ENCODE assay signal across 8 cellular contexts in the genomic region with DNA sequence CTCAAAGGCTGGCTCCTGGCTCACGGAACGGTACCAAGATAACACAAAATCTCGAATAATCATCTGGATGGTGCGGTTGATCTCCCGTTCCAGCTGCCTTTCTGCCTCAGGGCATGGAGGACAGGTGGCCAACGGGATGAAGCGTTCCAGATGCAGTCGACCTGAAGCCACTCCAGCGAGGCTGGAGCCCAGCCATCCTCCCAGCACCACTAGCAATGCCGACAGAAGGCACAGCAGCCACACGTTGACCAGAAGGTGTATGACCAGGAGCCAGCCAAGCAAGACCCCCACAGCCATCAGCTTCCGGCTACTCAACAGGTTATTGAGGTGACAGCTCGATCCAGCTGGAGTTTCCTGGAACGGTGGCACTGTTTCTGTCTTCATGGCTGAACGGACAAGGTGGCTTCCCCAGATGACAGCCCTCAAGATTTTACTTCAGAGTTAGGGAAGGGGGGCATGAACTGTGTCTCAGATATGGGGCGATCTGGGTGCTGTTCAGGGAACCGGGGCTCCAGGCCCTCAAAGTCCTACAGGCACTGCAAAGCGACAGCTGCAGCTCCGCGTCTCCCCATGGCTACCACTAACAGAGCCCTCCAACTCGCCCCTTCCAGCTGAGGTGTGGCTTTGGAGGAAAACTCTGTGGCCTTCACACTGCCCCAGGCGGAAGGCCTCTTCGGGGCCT. TPM values are rescaled to one million over a fixed set of nuclear protein-coding genes. Genes with fewer than 3 reads are reported as not detected.
DNase-seq lines count a peak whose midpoint lies in the region; ATAC-seq and TF ChIP-seq lines count a peak whose summit lies in the region.

No MANE protein-coding gene starts in this region.

- intact Hi-C loops in PC-9 (cut with micrococcal nuclease; ENCODE audit: unreplicated experiment): no loop called here

- H3K4me3 ChIP-seq in AG04449 (ENCODE audit: low read depth, low read length) (peak overlapping the region; percentile 87), PC-9 (peak overlapping the region; percentile 85), parathyroid adenoma (ENCODE audit: low read depth, low read length) (peak overlapping the region; percentile 76)

- DNase-seq in AG04449 (ENCODE audit: low read depth, low spot score): no peak
- no peak for DNase-seq in PC-9
- no peak for DNase-seq in epithelial cell of prostate (ENCODE audit: low read depth, low spot score)
- no peak for DNase-seq in NCI-H446 treated with DMSO at 0.1 percent for 48 hours (lab: John Stamatoyannopoulos, UW)
- no peak for DNase-seq in SK-N-DZ (ENCODE audit: low spot score)
- no peak for DNase-seq in NCI-H187 treated with DMSO at 0.1 percent for 48 hours (lab: John Stamatoyannopoulos, UW)

- peaks cover 8% of the 10 kb centered on the region for H3K4me1 ChIP-seq in PC-9 (replicated peaks; ENCODE audit: insufficient read depth)
- H3K4me1 ChIP-seq in parathyroid adenoma: no peaks in the 10 kb centered on the region

- H3K27me3 ChIP-seq in PC-9 (ENCODE audit: insufficient read depth, low read depth): peaks cover 25% of the 10 kb centered on the region; the same call in 1 of the 2 replicates
- H3K27me3 ChIP-seq in parathyroid adenoma (ENCODE audit: control insufficient read depth, insufficient read depth, low read length): no peaks in the 10 kb centered on the region

- H3K9me3 ChIP-seq in PC-9 (ENCODE audit: insufficient read depth, low read depth): no peaks in the 10 kb centered on the region; the same call in 1 of the 2 replicates
- no peaks in the 10 kb centered on the region for H3K9me3 ChIP-seq in parathyroid adenoma (ENCODE audit: control insufficient read depth, low read length)

- H3K9me2 ChIP-seq in PC-9 (ENCODE audit: insufficient read depth): no peaks in the 10 kb centered on the region

- TF ChIP-seq CTCF in AG04449 (IDR thresholded peaks at IDR 0.05; ENCODE audit: insufficient read depth, low read length, missing control alignments) (no peak), PC-9 (conservative IDR thresholded peaks at IDR 0.05) (no peak), parathyroid adenoma (IDR thresholded peaks at IDR 0.05) (no peak)

- H3K27ac ChIP-seq in PC-9 (peak overlapping the region; percentile 33), epithelial cell of prostate (peak overlapping the region; percentile 49), parathyroid adenoma (peak overlapping the region; percentile 76)

- ATAC-seq in GM21360 (IDR thresholded peaks at IDR 0.05; ENCODE audit: unreplicated experiment): peak; percentile 30

- H3K9ac ChIP-seq in parathyroid adenoma: peak overlapping the region; percentile 87

- H3F3A ChIP-seq in PC-9 (ENCODE audit: insufficient read depth, low read depth): no peaks in the 10 kb centered on the region

- H3K4me2 ChIP-seq in PC-9 (peak overlapping the region; percentile 91), parathyroid adenoma (ENCODE audit: low read length) (peak overlapping the region; percentile 83)

- BruUV-seq in PC-9 (replicated peaks; lab: Mats Ljungman, UMichigan): TSS peak; percentile 48

- H3K36me3 ChIP-seq in PC-9 (ENCODE audit: low read depth): peaks cover 17% of the 10 kb centered on the region; the same call in 1 of the 2 replicates
- H3K36me3 ChIP-seq in parathyroid adenoma (ENCODE audit: control insufficient read depth, insufficient read depth, low read length): no peaks in the 10 kb centered on the region

- H4K20me1 ChIP-seq in PC-9 (ENCODE audit: insufficient read depth): no peaks in the 10 kb centered on the region; the same call in 1 of the 2 replicates

- peak overlapping the region; percentile 98 for H2AFZ ChIP-seq in PC-9
- peak overlapping the region; percentile 93 for H2AFZ ChIP-seq in parathyroid adenoma

- POLR2A ChIA-PET in AG04449 (lab: Yijun Ruan, JAX) (interaction anchor here (1.0 to 1.6 kb wide), 2 partner anchors 18 to 484 kb away, joined by 3 to 5 read pairs; no protein-coding TSS in a partner anchor), PC-9 (lab: Charles Lee; ENCODE audit: unreplicated experiment) (no interaction called here)

- CTCF ChIA-PET in AG04449 (lab: Yijun Ruan, JAX): interaction anchor here (0.7 to 17.4 kb wide), 30 partner anchors 9 to 759 kb away, joined by 3 to 304 read pairs (median 5); no protein-coding TSS in a partner anchor
- CTCF ChIA-PET in PC-9 (lab: Charles Lee): interaction anchor here (0.7 kb wide), 1 partner anchor 21 kb away, joined by 3 read pairs; no protein-coding TSS in a partner anchor

- H3K79me2 ChIP-seq in PC-9 (ENCODE audit: low read depth) (peaks cover 25% of the 10 kb centered on the region), parathyroid adenoma (peaks cover 7% of the 10 kb centered on the region)

RNA-seq across cellular contexts. Expression of a gene that starts 0.6 kb away (rescaled TPM):
- total RNA-seq in PC-9 (2021): 43.5 and 45.6 TPM in 2 replicates
- 20.1 and 20.2 TPM in 2 replicates for polyA plus RNA-seq in SK-N-DZ (2014; cell fraction: cytosol; rRNA removed)
- polyA plus RNA-seq in SK-N-DZ (2014; cell fraction: nucleus; rRNA removed): 9.2 and 17.0 TPM in 2 replicates
